In genomic region chr17:64063088-64063487, GRCh38 we compare ENCODE assay signal across 8 cellular contexts. TPM values are rescaled to one million over a fixed set of nuclear protein-coding genes. Genes with fewer than 3 reads are reported as not detected.
DNase-seq lines count a peak whose midpoint lies in the region; FAIRE-seq and TF ChIP-seq lines count a peak whose summit lies in the region.

No MANE protein-coding gene starts in this region.

- peak overlapping the region; percentile 17 for H3K4me3 Mint-ChIP-seq in T-helper 2 cell treated with Interferon-gamma antibody and Interleukin-4, amounts not matched to agents 5 μg/mL and 100 μg/mL, for 36 hours
- H3K4me3 Mint-ChIP-seq in immature natural killer cell: peak overlapping the region; percentile 75 to 92 (median 90)

- no peaks in the 10 kb centered on the region for H3K27me3 Mint-ChIP-seq in T-helper 2 cell treated with Interferon-gamma antibody and Interleukin-4, amounts not matched to agents 5 μg/mL and 100 μg/mL, for 36 hours (ENCODE audit: low read depth)
- H3K27me3 Mint-ChIP-seq in immature natural killer cell (ENCODE audit: low read depth in 3 of 3): peaks cover 8 to 18% (median 17%) of the 10 kb centered on the region in 3 donors

- H3K27ac Mint-ChIP-seq in T-helper 2 cell treated with Interferon-gamma antibody and Interleukin-4, amounts not matched to agents 5 μg/mL and 100 μg/mL, for 36 hours: peak overlapping the region; percentile 68
- peak overlapping the region; percentile 89 to 100 (median 98) for H3K27ac Mint-ChIP-seq in immature natural killer cell

- DNase-seq in Ammon's horn (ENCODE audit: low spot score): peak; percentile 19
- no peak for DNase-seq in GM12892 (ENCODE audit: insufficient read length)
- no peak for DNase-seq in T-helper 2 cell treated with Interferon-gamma antibody and Interleukin-4, amounts not matched to agents 5 μg/mL and 100 μg/mL, for 36 hours (ENCODE audit: low spot score)
- peak; percentile 43 to 59 (median 49) for DNase-seq in immature natural killer cell
- DNase-seq in NCI-H1694 (lab: John Stamatoyannopoulos, UW): no peak
- DNase-seq in 8988T: no peak
- DNase-seq in NCI-H510A (lab: John Stamatoyannopoulos, UW): no peak
- no peak for DNase-seq in HuH-7.5 (ENCODE audit: low spot score)

- H3K4me1 Mint-ChIP-seq in T-helper 2 cell treated with Interferon-gamma antibody and Interleukin-4, amounts not matched to agents 5 μg/mL and 100 μg/mL, for 36 hours (ENCODE audit: low read depth): peaks cover 75% of the 10 kb centered on the region
- H3K4me1 Mint-ChIP-seq in immature natural killer cell: peaks cover 95 to 100% of the 10 kb centered on the region in 2 donors

- no peak for TF ChIP-seq POLR2A in GM12892 (IDR thresholded peaks at IDR 0.05; ENCODE audit: low read depth, low read length)

- no peaks in the 10 kb centered on the region for H3K9me3 Mint-ChIP-seq in T-helper 2 cell treated with Interferon-gamma antibody and Interleukin-4, amounts not matched to agents 5 μg/mL and 100 μg/mL, for 36 hours
- no peaks in the 10 kb centered on the region for H3K9me3 Mint-ChIP-seq in immature natural killer cell

- peak; percentile 36 for FAIRE-seq in GM12892 (lab: Jason Lieb, UNC)

- H3K36me3 Mint-ChIP-seq in T-helper 2 cell treated with Interferon-gamma antibody and Interleukin-4, amounts not matched to agents 5 μg/mL and 100 μg/mL, for 36 hours (ENCODE audit: low read depth): peaks cover 91% of the 10 kb centered on the region
- H3K36me3 Mint-ChIP-seq in immature natural killer cell: peaks cover 55 to 80% (median 56%) of the 10 kb centered on the region in 3 donors

RNA-seq across cellular contexts. Expression of gene ICAM2, which starts 42.7 kb away (rescaled TPM):
- polyA plus RNA-seq in GM12892 (2012; ENCODE audit: missing spikeins): 33.1 TPM
- polyA plus RNA-seq in immature natural killer cell: 100 to 1,000 TPM; 327 to 535 (median 329) TPM

Comparison
In these comparisons a context has a peak if more than half of its experiments do, and no peak if none do; other contexts are left out.
1. DNase-seq: peak in Ammon's horn (single experiment) and immature natural killer cell (3 of 3); none in GM12892 (single experiment), T-helper 2 cell treated with Interferon-gamma antibody and Interleukin-4, amounts not matched to agents 5 μg/mL and 100 μg/mL, for 36 hours (single experiment), NCI-H1694 (single experiment), 8988T (single experiment), NCI-H510A (single experiment) and HuH-7.5 (single experiment).